7 cellular contexts compared by ENCODE assay signal in the genomic region with DNA sequence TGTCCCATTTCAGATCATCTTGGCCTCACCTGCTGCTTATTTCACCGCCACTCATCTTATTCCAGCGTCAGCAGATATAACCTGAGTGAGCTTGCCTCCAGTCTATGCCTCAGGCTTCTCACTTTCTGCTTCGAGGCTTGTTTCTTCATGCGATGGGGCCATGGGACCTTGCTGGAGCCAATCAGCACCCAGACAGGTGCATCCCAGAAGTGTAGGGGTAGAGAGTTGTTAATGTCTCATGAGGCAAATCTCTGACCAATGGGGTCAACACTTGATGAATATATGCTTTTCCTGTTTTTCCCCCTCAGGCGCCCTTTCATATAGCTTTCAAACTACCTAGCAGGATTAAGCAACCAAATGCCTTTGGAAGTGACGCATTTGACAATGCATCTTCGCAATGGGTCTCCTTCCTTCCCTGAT. TPM values are rescaled to one million over a fixed set of nuclear protein-coding genes. Genes with fewer than 3 reads are reported as not detected.
DNase-seq lines count a peak whose midpoint lies in the region; ATAC-seq and TF ChIP-seq lines count a peak whose summit lies in the region.

No MANE protein-coding gene starts in this region.

- no peak for DNase-seq in SJSA1 (ENCODE audit: low read depth in 1 of 2, low spot score in 2 of 2)
- no peak for DNase-seq in esophagus muscularis mucosa (ENCODE audit: extremely low spot score)
- DNase-seq in spleen = no peak
- DNase-seq in dermis blood vessel endothelial cell = no peak
- no peak for DNase-seq in SKM-1 (lab: John Stamatoyannopoulos, UW; ENCODE audit: unreplicated experiment)

- H3K27ac ChIP-seq in SJSA1 (no peak overlapping the region), esophagus muscularis mucosa (replicated peaks in 1 of 4) (peak overlapping the region; percentile 79 to 91 (median 81)), spleen (peak overlapping the region in 6 of 8 donors; percentile 78 to 91 (median 88))

- H3K4me3 ChIP-seq in SJSA1 (peak overlapping the region; percentile 69; the same call in 1 of the 2 replicates), esophagus muscularis mucosa (peak overlapping the region; percentile 86 to 98 (median 90)), spleen (peak overlapping the region in 6 of 8 donors; percentile 85 to 99 (median 90))

- H3K36me3 ChIP-seq in SJSA1 = peaks cover 9% of the 10 kb centered on the region; the same call in 1 of the 2 replicates
- H3K36me3 ChIP-seq in esophagus muscularis mucosa = peaks cover 0 to 25% (median 15%) of the 10 kb centered on the region in 4 donors
- peaks cover 0 to 25% (median 4%) of the 10 kb centered on the region in 6 donors for H3K36me3 ChIP-seq in spleen

- no peaks in the 10 kb centered on the region for H3K9me3 ChIP-seq in SJSA1 (replicated peaks)
- no peaks in the 10 kb centered on the region for H3K9me3 ChIP-seq in esophagus muscularis mucosa
- H3K9me3 ChIP-seq in spleen = no peaks in the 10 kb centered on the region

- H3K4me1 ChIP-seq in SJSA1 (replicated peaks) (peaks cover 8% of the 10 kb centered on the region), esophagus muscularis mucosa (peaks cover 13 to 26% (median 21%) of the 10 kb centered on the region in 4 donors), spleen (peaks cover 13 to 60% (median 27%) of the 10 kb centered on the region in 6 donors)

- H3K27me3 ChIP-seq in SJSA1 (replicated peaks) = no peaks in the 10 kb centered on the region
- H3K27me3 ChIP-seq in esophagus muscularis mucosa = no peaks in the 10 kb centered on the region
- no peaks in the 10 kb centered on the region for H3K27me3 ChIP-seq in spleen (replicated peaks in 1 of 7)

- intact Hi-C loops in esophagus muscularis mucosa (cut with DNase I) = no loop called here
- intact Hi-C loops in spleen (cut with DNase I; ENCODE audit: low total_unique reads) = loop anchor here (5.0 kb wide), 1 partner anchor 57 kb away; the partner anchor contains the start of genes IFT25 and LRRC42

- TF ChIP-seq CTCF in esophagus muscularis mucosa (IDR thresholded peaks at IDR 0.05) = no peak
- TF ChIP-seq CTCF in spleen (IDR thresholded peaks at IDR 0.05 in 8 of 11, conservative IDR thresholded peaks at IDR 0.05 in 3 of 11) = no peak

- WGBS in esophagus muscularis mucosa = 86% methylated on average over 7 of the region's 7 CpGs
- WGBS in spleen, 5 donors = 72 to 83% (median 79%) methylated on average over 7 of the region's 7 CpGs

- TF ChIP-seq POLR2A in esophagus muscularis mucosa (IDR thresholded peaks at IDR 0.05; ENCODE audit: low read depth) (no peak), spleen (IDR thresholded peaks at IDR 0.05) (no peak)

- no peak for TF ChIP-seq EP300 in esophagus muscularis mucosa (IDR thresholded peaks at IDR 0.05)

- ATAC-seq in GM21360 (IDR thresholded peaks at IDR 0.05; ENCODE audit: unreplicated experiment) = peak; percentile 18
- no peak for ATAC-seq in GM21825 (IDR thresholded peaks at IDR 0.05; ENCODE audit: unreplicated experiment)

RNA-seq across cellular contexts. Expression of gene YIPF1, which starts 0.9 kb away (rescaled TPM):
- total RNA-seq in SJSA1 (2014; rRNA removed; shearing (Covaris generic)) = 21.7 and 28.4 TPM in 2 replicates
- total RNA-seq in esophagus muscularis mucosa (10 to 100 TPM; 16.8 to 21.4 (median 19.7) TPM), spleen (10 to 100 TPM; 19.5 to 39.7 (median 23.9) TPM), dermis blood vessel endothelial cell (13.4 and 14.9 TPM in 2 replicates)
- 10 to 100 TPM; 15.2 to 19.8 (median 18.2) TPM for polyA plus RNA-seq in spleen

RNA-seq across cellular contexts. Expression of gene DIO1, which starts 3.5 kb away (rescaled TPM):
- not detected in 2 replicates for total RNA-seq in SJSA1 (2014; rRNA removed; shearing (Covaris generic))
- total RNA-seq in esophagus muscularis mucosa (not detected), spleen (1 to 10 TPM in 1 of 7 donors, under 1 TPM in 3, not detected in 3; 0.17 to 1.6 (median 0.62) TPM), dermis blood vessel endothelial cell (not detected in 2 replicates)
- polyA plus RNA-seq in spleen = under 1 TPM; 0.04 to 0.19 (median 0.09) TPM

RNA-seq across cellular contexts. Expression of gene NDC1, which starts 52.4 kb away (rescaled TPM):
- 60.5 and 65.0 TPM in 2 replicates for total RNA-seq in SJSA1 (2014; rRNA removed; shearing (Covaris generic))
- total RNA-seq in esophagus muscularis mucosa (1 to 10 TPM; 5.6 to 8.3 (median 8.1) TPM), spleen (10 to 100 TPM in 3 of 7 donors, 1 to 10 TPM in 4; 8.0 to 18.2 (median 9.6) TPM), dermis blood vessel endothelial cell (15.0 and 36.8 TPM in 2 replicates)
- polyA plus RNA-seq in spleen = 1 to 10 TPM; 5.2 to 6.8 (median 5.9) TPM

RNA-seq across cellular contexts. Expression of gene IFT25, which starts 55.0 kb away (rescaled TPM):
- 61.5 and 81.6 TPM in 2 replicates for total RNA-seq in SJSA1 (2014; rRNA removed; shearing (Covaris generic))
- total RNA-seq in esophagus muscularis mucosa (10 to 100 TPM; 17.4 to 20.8 (median 17.6) TPM), spleen (10 to 100 TPM; 23.7 to 38.1 (median 27.6) TPM), dermis blood vessel endothelial cell (12.6 and 20.8 TPM in 2 replicates)
- polyA plus RNA-seq in spleen = 10 to 100 TPM; 24.6 to 31.4 (median 28.3) TPM

RNA-seq across cellular contexts. Expression of gene LRRC42, which starts 55.6 kb away (rescaled TPM):
- total RNA-seq in SJSA1 (2014; rRNA removed; shearing (Covaris generic)) = 39.9 and 46.7 TPM in 2 replicates
- total RNA-seq in esophagus muscularis mucosa = 10 to 100 TPM; 22.8 to 35.6 (median 28.9) TPM
- total RNA-seq in spleen = 10 to 100 TPM in 6 of 7 donors, 1 to 10 TPM in 1; 9.7 to 13.8 (median 11.6) TPM
- polyA plus RNA-seq in spleen = 1 to 10 TPM; 4.9 to 9.5 (median 5.5) TPM
- 23.6 and 28.2 TPM in 2 replicates for total RNA-seq in dermis blood vessel endothelial cell
